Comparison of ENCODE assay signal across 18 cellular contexts in the genomic region with DNA sequence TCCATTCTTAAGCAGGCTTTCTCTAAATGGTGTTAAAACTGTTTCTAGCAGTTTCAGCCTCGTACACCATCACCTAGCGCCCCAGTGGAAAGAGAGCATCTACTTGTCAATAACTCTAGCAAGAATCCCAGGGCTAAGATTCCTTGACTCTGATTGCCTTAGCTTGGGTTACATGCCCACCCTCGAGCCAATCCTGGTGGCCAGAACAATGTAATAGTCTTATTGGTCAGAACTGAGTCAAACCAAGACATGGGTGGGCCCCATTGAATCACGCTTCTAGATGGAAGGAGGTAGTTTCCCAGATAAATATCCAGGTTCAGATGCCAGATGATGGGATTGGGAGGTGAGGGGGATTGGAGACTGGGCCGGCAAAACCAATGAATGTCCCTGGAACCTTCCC.
"Had no signal": no experiment of that assay in that cellular context is flagged by ENCODE, and none has a peak within 500 bp of the region (broad histone marks: within the 10 kb centered on the region; RNA-seq: fewer than 3 reads in every experiment).

No MANE protein-coding gene starts in this region.

- H3K27me3 ChIP-seq: breast epithelium, transverse colon had no signal

- ATAC-seq: activated T-cell treated with anti-CD3 and anti-CD28 coated beads, Interleukin-2, amount 50 U/mL, for 72 hours; left lobe of liver; naive thymus-derived CD8-positive, alpha-beta T cell; stimulated activated naive CD8-positive, alpha-beta T cell treated with anti-CD3 and anti-CD28 coated beads, Interleukin-15, Interleukin-2, amounts not matched to agents 100 U/mL and 50 U/mL, for 24 hours had no signal

- H3K27ac Mint-ChIP-seq: activated CD4-positive, alpha-beta T cell treated with anti-CD3 and anti-CD28 coated beads, Interleukin-2, amount 10 ng/mL, durations not matched to agents 7 days and 5 days; activated naive CD8-positive, alpha-beta T cell treated with anti-CD3 and anti-CD28 coated beads, Interleukin-2, amount 10 ng/mL, durations not matched to agents 7 days and 5 days; activated T-cell treated with anti-CD3 and anti-CD28 coated beads, Interleukin-2, amount 50 U/mL, for 72 hours; naive thymus-derived CD8-positive, alpha-beta T cell had no signal

- H3K4me3 ChIP-seq: breast epithelium, skin epidermis, transverse colon had no signal

- H3K4me1 ChIP-seq: breast epithelium, transverse colon had no signal

- H3K4me3 Mint-ChIP-seq: activated CD4-positive, alpha-beta T cell treated with anti-CD3 and anti-CD28 coated beads, Interleukin-2, amount 10 ng/mL, durations not matched to agents 7 days and 5 days; activated naive CD8-positive, alpha-beta T cell treated with anti-CD3 and anti-CD28 coated beads, Interleukin-2, amount 10 ng/mL, durations not matched to agents 7 days and 5 days; activated T-cell treated with anti-CD3 and anti-CD28 coated beads, Interleukin-2, amount 50 U/mL, for 72 hours; naive thymus-derived CD8-positive, alpha-beta T cell had no signal

- H3K36me3 ChIP-seq: breast epithelium, transverse colon had no signal

- H3K36me3 Mint-ChIP-seq: activated naive CD8-positive, alpha-beta T cell treated with anti-CD3 and anti-CD28 coated beads, Interleukin-2, amount 10 ng/mL, durations not matched to agents 7 days and 5 days; naive thymus-derived CD8-positive, alpha-beta T cell had no signal

- H3K9me3 Mint-ChIP-seq: activated naive CD8-positive, alpha-beta T cell treated with anti-CD3 and anti-CD28 coated beads, Interleukin-2, amount 10 ng/mL, durations not matched to agents 7 days and 5 days; activated T-cell treated with anti-CD3 and anti-CD28 coated beads, Interleukin-2, amount 50 U/mL, for 72 hours; naive thymus-derived CD8-positive, alpha-beta T cell had no signal

- H3K4me1 Mint-ChIP-seq: activated CD4-positive, alpha-beta T cell treated with anti-CD3 and anti-CD28 coated beads, Interleukin-2, amount 10 ng/mL, durations not matched to agents 7 days and 5 days; activated naive CD8-positive, alpha-beta T cell treated with anti-CD3 and anti-CD28 coated beads, Interleukin-2, amount 10 ng/mL, durations not matched to agents 7 days and 5 days had no signal

- H3K9me3 ChIP-seq: breast epithelium, transverse colon had no signal

- DNase-seq: activated CD4-positive, alpha-beta T cell treated with anti-CD3 and anti-CD28 coated beads, Interleukin-2, amount 10 ng/mL, durations not matched to agents 7 days and 5 days; activated CD8-positive, alpha-beta memory T cell treated with anti-CD3 and anti-CD28 coated beads, Interleukin-2, amount 50 U/mL, for 48 hours; activated gamma-delta T cell; activated naive CD8-positive, alpha-beta T cell treated with anti-CD3 and anti-CD28 coated beads, Interleukin-2, amount 10 ng/mL, durations not matched to agents 7 days and 5 days; activated T-cell treated with anti-CD3 and anti-CD28 coated beads, Interleukin-2, amount 50 U/mL, for 72 hours; aorta; cerebellar nuclear complex; dermis blood vessel endothelial cell; naive thymus-derived CD8-positive, alpha-beta T cell; occipital lobe; stimulated activated CD4-positive, alpha-beta T cell treated with anti-CD3 and anti-CD28 coated beads, Interleukin-15, amount 100 ng/mL, for 24 hours; stimulated activated CD4-positive, alpha-beta T cell treated with anti-CD3 and anti-CD28 coated beads, Interleukin-4, amount 100 ng/mL, for 24 hours; stimulated activated naive CD8-positive, alpha-beta T cell treated with anti-CD3 and anti-CD28 coated beads, Interleukin-15, Interleukin-2, amounts not matched to agents 100 U/mL and 50 U/mL, for 24 hours; SW 1271; transverse colon had no signal

- H3K27me3 Mint-ChIP-seq: activated CD4-positive, alpha-beta T cell treated with anti-CD3 and anti-CD28 coated beads, Interleukin-2, amount 10 ng/mL, durations not matched to agents 7 days and 5 days; activated naive CD8-positive, alpha-beta T cell treated with anti-CD3 and anti-CD28 coated beads, Interleukin-2, amount 10 ng/mL, durations not matched to agents 7 days and 5 days; naive thymus-derived CD8-positive, alpha-beta T cell had no signal
